Comparison of ENCODE assay signal across 26 cellular contexts in genomic region chr5:16725575-16725974, GRCh38.
DNase-seq lines count a peak whose midpoint lies in the region; ATAC-seq, FAIRE-seq and TF ChIP-seq lines count a peak whose summit lies in the region.
"Had no signal": no experiment of that assay in that cellular context is flagged by ENCODE, and none has a peak within 500 bp of the region (broad histone marks: within the 10 kb centered on the region; RNA-seq: fewer than 3 reads in every experiment).

No MANE protein-coding gene starts in this region.

- CTCF ChIA-PET in HepG2 (lab: Yijun Ruan, JAX; ENCODE audit: low intra/inter-chr PET ratio, low total read pairs) (no interaction called here), endothelial cell of umbilical vein (lab: Charles Lee) (interaction anchor here (1.0 to 2.0 kb wide), 4 partner anchors 12 to 465 kb away, joined by 3 to 7 read pairs (median 5); no protein-coding TSS in a partner anchor)

- dilution Hi-C loops in endothelial cell of umbilical vein (cut with MboI; ENCODE audit: extremely low pct_ligation_motif_present, low sequenced_read_pairs): no loop called here

- no peak overlapping the region for H3K4me2 ChIP-seq in HepG2 (ENCODE audit: low read depth, low read length)
- H3K4me2 ChIP-seq in endothelial cell of umbilical vein (ENCODE audit: insufficient read depth, low read length): no peak overlapping the region
- H3K4me2 ChIP-seq: A549 had no signal

- H3K4me3 Mint-ChIP-seq in brain (no peak overlapping the region), chondrocyte (ENCODE audit: unreplicated experiment) (no peak overlapping the region)
- H3K4me3 Mint-ChIP-seq: B cell; CD14-positive monocyte; CD4-positive, alpha-beta memory T cell; CD4-positive, CD25-positive, alpha-beta regulatory T cell; CD8-positive, alpha-beta memory T cell had no signal

- H2AFZ ChIP-seq in HepG2 (ENCODE audit: low read length): no peak overlapping the region
- H2AFZ ChIP-seq in endothelial cell of umbilical vein (ENCODE audit: low read depth, low read length): no peak overlapping the region

- no peak for TF ChIP-seq RAD21 in HepG2 (CRISPR knock-in tag; IDR thresholded peaks at IDR 0.05)

- peaks cover 31% of the 10 kb centered on the region for H3K36me3 Mint-ChIP-seq in brain
- peaks cover 14% of the 10 kb centered on the region for H3K36me3 Mint-ChIP-seq in chondrocyte (ENCODE audit: low read depth)
- H3K36me3 Mint-ChIP-seq: CD14-positive monocyte; CD4-positive, alpha-beta memory T cell; CD4-positive, CD25-positive, alpha-beta regulatory T cell; CD8-positive, alpha-beta memory T cell had no signal

- TF ChIP-seq CTCF in HepG2 (CRISPR knock-in tag; IDR thresholded peaks at IDR 0.05): no peak
- TF ChIP-seq CTCF in right lobe of liver (IDR thresholded peaks at IDR 0.05): no peak
- TF ChIP-seq CTCF in brain (conservative IDR thresholded peaks at IDR 0.05): no peak
- TF ChIP-seq CTCF in endothelial cell of umbilical vein (IDR thresholded peaks at IDR 0.05; ENCODE audit: extremely low read depth in 1 of 2, insufficient read depth in 1 of 2, low read depth in 1 of 2, low read length in 2 of 2): no peak
- no peak for TF ChIP-seq CTCF in chondrocyte (IDR thresholded peaks at IDR 0.05)

- DNase-seq in HepG2 (ENCODE audit: low spot score): no peak
- no peak for DNase-seq in right lobe of liver
- no peak for DNase-seq in endothelial cell of umbilical vein (ENCODE audit: low read depth, low spot score)
- DNase-seq in chondrocyte (ENCODE audit: low spot score): no peak
- DNase-seq: AML-193; C1 segment of cervical spinal cord; CD4-positive, alpha-beta memory T cell; CD4-positive, CD25-positive, alpha-beta regulatory T cell; CD8-positive, alpha-beta memory T cell; COR-L47; DMS 273 treated with DMSO at 0.1 percent for 48 hours; DMS153; DMS53; DMS79; DND-41; EL; GDM1 had no signal

- TF ChIP-seq EP300 in HepG2 (IDR thresholded peaks at IDR 0.05; ENCODE audit: low read depth in 2 of 2, low read length in 2 of 2): no peak
- TF ChIP-seq EP300 in HepG2 (CRISPR knock-in tag; IDR thresholded peaks at IDR 0.05; ENCODE audit: borderline replicate concordance): no peak

- in situ Hi-C loops in HepG2 (cut with HindIII; ENCODE audit: extremely low pct_ligation_motif_present, low pct_unique_long_range_greater_than_20kb): no loop called here

- H3K4me1 ChIP-seq in HepG2 (ENCODE audit: insufficient read depth, low read length) (peaks cover 48% of the 10 kb centered on the region), right lobe of liver (no peaks in the 10 kb centered on the region), endothelial cell of umbilical vein (ENCODE audit: control insufficient read depth, extremely low read depth, insufficient read depth, low read length) (peaks cover 37% of the 10 kb centered on the region)

- FAIRE-seq in HepG2 (lab: Jason Lieb, UNC) (no peak), endothelial cell of umbilical vein (lab: Jason Lieb, UNC) (no peak)
- FAIRE-seq: A549, GM12878, GM12892, GM18507 had no signal

- H3K9me1 ChIP-seq in endothelial cell of umbilical vein (replicated peaks; ENCODE audit: control insufficient read depth, extremely low read depth, insufficient read depth, low read length): no peaks in the 10 kb centered on the region

- H3K27ac ChIP-seq in HepG2 (ENCODE audit: extremely low read length, insufficient read depth, low read length) (no peak overlapping the region), right lobe of liver (no peak overlapping the region), endothelial cell of umbilical vein (ENCODE audit: insufficient read depth, low read depth, low read length) (peak overlapping the region; percentile 64)
- H3K27ac ChIP-seq: 22Rv1, A549 had no signal

- TF ChIP-seq POLR2A in HepG2 (IDR thresholded peaks at IDR 0.05; ENCODE audit: insufficient read depth in 1 of 2, low read depth in 2 of 2, low read length in 2 of 2) (no peak), right lobe of liver (IDR thresholded peaks at IDR 0.05) (no peak), endothelial cell of umbilical vein (IDR thresholded peaks at IDR 0.05; ENCODE audit: low read depth, low read length) (no peak)

- peaks cover 43% of the 10 kb centered on the region for H3K79me2 ChIP-seq in HepG2 (ENCODE audit: insufficient read depth, low read length)
- H3K79me2 ChIP-seq in endothelial cell of umbilical vein (ENCODE audit: control insufficient read depth, insufficient read depth, low read length): peaks cover 31% of the 10 kb centered on the region

- WGBS in HepG2 (ENCODE audit: low lambda C conversion rate): 96% methylated on average over 7 of the region's 7 CpGs
- 49% methylated on average over 2 of the region's 7 CpGs for WGBS in right lobe of liver (ENCODE audit: insufficient coverage, low coverage, low lambda C conversion rate, missing lambda C conversion rate)

- H3K9me3 Mint-ChIP-seq in brain: peaks cover 5 to 15% (median 11%) of the 10 kb centered on the region in 5 experiments
- peaks cover 7% of the 10 kb centered on the region for H3K9me3 Mint-ChIP-seq in chondrocyte (ENCODE audit: low read depth)

- intact Hi-C loops in HepG2 (cut with micrococcal nuclease; ENCODE audit: unreplicated experiment) (no loop called here), right lobe of liver (cut with DNase I) (no loop called here), endothelial cell of umbilical vein (cut with micrococcal nuclease) (loop anchor here (5.0 kb wide), 1 partner anchor 33 kb away; no protein-coding TSS in a partner anchor)

- H3K27ac Mint-ChIP-seq in brain (peak overlapping the region in 3 of 5 experiments; percentile 22 to 98 (median 96)), chondrocyte (ENCODE audit: unreplicated experiment) (no peak overlapping the region)
- H3K27ac Mint-ChIP-seq: B cell; CD14-positive monocyte; CD4-positive, alpha-beta memory T cell; CD8-positive, alpha-beta memory T cell had no signal

- H4K20me1 ChIP-seq in HepG2 (ENCODE audit: insufficient read depth, low read length): peaks cover 4% of the 10 kb centered on the region; the same call in 1 of the 2 replicates
- H4K20me1 ChIP-seq in endothelial cell of umbilical vein (replicated peaks; ENCODE audit: control insufficient read depth, extremely low read depth, insufficient read depth, low read length): no peaks in the 10 kb centered on the region

- H3K36me3 ChIP-seq in HepG2 (replicated peaks in 1 of 2; ENCODE audit: control insufficient read depth in 1 of 2, insufficient read depth in 2 of 2, low read length in 2 of 2) (peaks cover 1 to 6% of the 10 kb centered on the region in 2 experiments; a peak in 1 of 5 replicates), right lobe of liver (no peaks in the 10 kb centered on the region), endothelial cell of umbilical vein (ENCODE audit: control insufficient read depth in 2 of 2, extremely low read depth in 1 of 2, insufficient read depth in 2 of 2, low read length in 2 of 2) (peaks cover under 1 to 4% of the 10 kb centered on the region in 2 experiments)

- H3K9me3 ChIP-seq in HepG2 (ENCODE audit: low read length) (no peaks in the 10 kb centered on the region), right lobe of liver (no peaks in the 10 kb centered on the region), endothelial cell of umbilical vein (replicated peaks; ENCODE audit: control insufficient read depth, insufficient read depth, low read length) (no peaks in the 10 kb centered on the region)
- H3K9me3 ChIP-seq: A549 had no signal

- H3K27me3 ChIP-seq in HepG2 (ENCODE audit: control insufficient read depth in 1 of 2, insufficient read depth in 2 of 2, low read length in 2 of 2) (no peaks in the 10 kb centered on the region), right lobe of liver (no peaks in the 10 kb centered on the region), endothelial cell of umbilical vein (ENCODE audit: control insufficient read depth in 2 of 2, insufficient read depth in 2 of 2, low read length in 2 of 2) (no peaks in the 10 kb centered on the region)

- H3K9ac ChIP-seq in HepG2 (ENCODE audit: insufficient read depth, low read depth, low read length) (no peak overlapping the region), endothelial cell of umbilical vein (replicated peaks; ENCODE audit: extremely low read depth, insufficient read depth, low read length) (no peak overlapping the region)

- no peak for ATAC-seq in HepG2
- ATAC-seq in right lobe of liver: no peak
- no peak for ATAC-seq in HG02623 (IDR thresholded peaks at IDR 0.05; ENCODE audit: unreplicated experiment)
- ATAC-seq: A549 had no signal

- POLR2A ChIA-PET in HepG2 (lab: Yijun Ruan, JAX) (interaction anchor here (1.0 to 1.6 kb wide), 4 partner anchors 10 to 32 kb away, joined by 3 to 5 read pairs (median 4); no protein-coding TSS in a partner anchor), endothelial cell of umbilical vein (lab: Charles Lee) (no interaction called here)

- peaks cover 90% of the 10 kb centered on the region for H3K4me1 Mint-ChIP-seq in brain
- peaks cover 19% of the 10 kb centered on the region for H3K4me1 Mint-ChIP-seq in chondrocyte (ENCODE audit: low read depth)

- H3K27me3 Mint-ChIP-seq in brain (no peaks in the 10 kb centered on the region), chondrocyte (ENCODE audit: low read depth) (no peaks in the 10 kb centered on the region)

- BruUV-seq in HepG2 (replicated peaks; lab: Mats Ljungman, UMichigan) (no TSS peak), endothelial cell of umbilical vein (replicated peaks; lab: Mats Ljungman, UMichigan) (no TSS peak)

- H3K4me3 ChIP-seq in HepG2 (replicated peaks in 1 of 3; ENCODE audit: insufficient read depth in 1 of 3, low read depth in 2 of 3, low read length in 3 of 3) (no peak overlapping the region), right lobe of liver (no peak overlapping the region), endothelial cell of umbilical vein (replicated peaks in 1 of 3; ENCODE audit: insufficient read depth in 1 of 3, low read depth in 1 of 3, low read length in 3 of 3) (no peak overlapping the region)
- H3K4me3 ChIP-seq: A549, GM12878 had no signal

TF ChIP-seq in endothelial cell of umbilical vein, 7 proteins besides CTCF, POLR2A, EP300 and RAD21:
- TF ChIP-seq MYC (IDR thresholded peaks at IDR 0.05; ENCODE audit: low read depth, low read length): no peak
